In the genomic region with DNA sequence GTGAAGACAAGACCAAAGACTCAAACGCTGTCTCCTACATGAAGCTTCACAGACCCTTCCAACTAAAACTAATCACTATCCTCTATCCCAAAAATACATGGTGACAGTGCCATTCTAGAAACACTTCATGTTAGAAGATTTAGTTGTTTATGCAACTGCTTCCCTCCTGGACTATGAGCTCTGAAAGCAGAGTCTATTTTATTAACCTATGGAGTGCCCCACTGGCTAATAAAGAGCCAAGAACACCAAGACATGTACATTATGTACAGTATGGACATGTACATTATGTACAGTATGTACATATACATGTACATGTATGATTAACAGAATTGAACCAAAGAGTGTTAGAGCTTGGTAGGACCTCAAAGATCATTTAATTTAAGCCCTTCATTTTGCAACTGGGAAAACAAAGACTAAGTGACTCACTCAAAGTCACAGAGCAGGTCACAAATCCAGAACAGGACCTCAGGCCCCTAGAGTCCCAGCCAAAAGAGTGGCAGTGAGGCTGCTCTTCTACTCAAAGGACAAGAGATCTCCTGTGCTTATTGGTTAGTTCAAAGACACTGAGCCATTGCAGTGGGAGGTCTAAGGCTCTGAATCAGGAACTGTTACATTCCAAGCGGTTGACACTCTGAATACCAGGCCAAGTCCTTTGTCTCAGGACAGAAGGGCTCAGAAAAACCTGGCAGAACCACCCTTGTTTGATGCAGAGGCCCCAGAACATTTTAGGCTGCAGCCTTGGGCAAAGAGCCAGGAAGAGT, we compare ENCODE assay signal across 12 cellular contexts.
DNase-seq lines count a peak whose midpoint lies in the region; ATAC-seq and TF ChIP-seq lines count a peak whose summit lies in the region.
"Had no signal": no experiment of that assay in that cellular context is flagged by ENCODE, and none has a peak within 500 bp of the region (broad histone marks: within the 10 kb centered on the region; RNA-seq: fewer than 3 reads in every experiment).

No MANE protein-coding gene starts in this region.

- no peaks in the 10 kb centered on the region for H3K27me3 Mint-ChIP-seq in osteocyte (ENCODE audit: unreplicated experiment)
- H3K27me3 Mint-ChIP-seq in endothelial cell (ENCODE audit: unreplicated experiment): peaks cover 2% of the 10 kb centered on the region
- H3K27me3 Mint-ChIP-seq: central memory CD8-positive, alpha-beta T cell; stimulated activated naive CD8-positive, alpha-beta T cell treated with anti-CD3 and anti-CD28 coated beads, Interleukin-15, Interleukin-2, amounts not matched to agents 100 ng/mL and 50 ng/mL, for 24 hours had no signal

- H3K4me1 ChIP-seq in foreskin keratinocyte: no peaks in the 10 kb centered on the region
- peaks cover 0 to 6% (median 0%) of the 10 kb centered on the region in 4 donors for H3K4me1 ChIP-seq in upper lobe of left lung

- no peak for TF ChIP-seq CTCF in foreskin keratinocyte (conservative IDR thresholded peaks at IDR 0.05)
- no peak for TF ChIP-seq CTCF in osteocyte (IDR thresholded peaks at IDR 0.05)
- no peak for TF ChIP-seq CTCF in endothelial cell (IDR thresholded peaks at IDR 0.05; ENCODE audit: unreplicated experiment)
- TF ChIP-seq CTCF in upper lobe of left lung (IDR thresholded peaks at IDR 0.05): no peak

- H3K4me1 Mint-ChIP-seq in osteocyte (ENCODE audit: unreplicated experiment) (peaks cover 10% of the 10 kb centered on the region), endothelial cell (ENCODE audit: unreplicated experiment) (peaks cover 2% of the 10 kb centered on the region)

- H3K36me3 Mint-ChIP-seq in osteocyte (ENCODE audit: unreplicated experiment): peaks cover 2% of the 10 kb centered on the region
- no peaks in the 10 kb centered on the region for H3K36me3 Mint-ChIP-seq in endothelial cell (ENCODE audit: low read depth, unreplicated experiment)

- no peak overlapping the region for H3K4me3 Mint-ChIP-seq in osteocyte (ENCODE audit: unreplicated experiment)
- H3K4me3 Mint-ChIP-seq in endothelial cell (ENCODE audit: unreplicated experiment): no peak overlapping the region
- H3K4me3 Mint-ChIP-seq: central memory CD8-positive, alpha-beta T cell; stimulated activated naive CD8-positive, alpha-beta T cell treated with anti-CD3 and anti-CD28 coated beads, Interleukin-15, Interleukin-2, amounts not matched to agents 100 ng/mL and 50 ng/mL, for 24 hours had no signal

- H3K9me3 Mint-ChIP-seq in osteocyte (ENCODE audit: unreplicated experiment) (no peaks in the 10 kb centered on the region), endothelial cell (ENCODE audit: unreplicated experiment) (no peaks in the 10 kb centered on the region)
- H3K9me3 Mint-ChIP-seq: central memory CD8-positive, alpha-beta T cell; stimulated activated naive CD8-positive, alpha-beta T cell treated with anti-CD3 and anti-CD28 coated beads, Interleukin-15, Interleukin-2, amounts not matched to agents 100 ng/mL and 50 ng/mL, for 24 hours had no signal

- no peaks in the 10 kb centered on the region for H3K36me3 ChIP-seq in upper lobe of left lung

- no peaks in the 10 kb centered on the region for H3K9me3 ChIP-seq in upper lobe of left lung

- peak; percentile 89 for ATAC-seq in SK-N-SH treated with all-trans-retinoic acid at 6 μM for 48 hours
- ATAC-seq in foreskin keratinocyte: peak; percentile 75
- no peak for ATAC-seq in GM19324 (IDR thresholded peaks at IDR 0.05; ENCODE audit: low FRiP score, unreplicated experiment)
- no peak for ATAC-seq in GM21526 (IDR thresholded peaks at IDR 0.05; ENCODE audit: low FRiP score, unreplicated experiment)
- ATAC-seq in upper lobe of left lung (ENCODE audit: low FRiP score in 2 of 2): no peak

- peak; percentile 80 for DNase-seq in ELR (ENCODE audit: low read depth)
- DNase-seq in foreskin keratinocyte: peak; percentile 59 to 89
- no peak for DNase-seq in osteocyte (ENCODE audit: extremely low spot score, unreplicated experiment)
- no peak for DNase-seq in endothelial cell (ENCODE audit: low spot score)
- DNase-seq in upper lobe of left lung: no peak
- DNase-seq: activated CD4-positive, alpha-beta T cell treated with anti-CD3 and anti-CD28 coated beads for 1 hour; NCI-H2107 had no signal

- no peak for TF ChIP-seq POLR2A in upper lobe of left lung (IDR thresholded peaks at IDR 0.05)

- no peak for TF ChIP-seq EP300 in upper lobe of left lung (IDR thresholded peaks at IDR 0.05)

- WGBS in upper lobe of left lung, 2 donors: 83 to 85% methylated on average over 2 of the region's 2 CpGs

- H3K27ac Mint-ChIP-seq in osteocyte (ENCODE audit: unreplicated experiment): peak overlapping the region; percentile 9
- H3K27ac Mint-ChIP-seq in endothelial cell (ENCODE audit: unreplicated experiment): no peak overlapping the region
- H3K27ac Mint-ChIP-seq: stimulated activated naive CD8-positive, alpha-beta T cell treated with anti-CD3 and anti-CD28 coated beads, Interleukin-15, Interleukin-2, amounts not matched to agents 100 ng/mL and 50 ng/mL, for 24 hours had no signal

- H3K27ac ChIP-seq in foreskin keratinocyte (no peak overlapping the region), upper lobe of left lung (no peak overlapping the region)

- H3K4me3 ChIP-seq in upper lobe of left lung: no peak overlapping the region

- H3K27me3 ChIP-seq in foreskin keratinocyte: no peaks in the 10 kb centered on the region
- no peaks in the 10 kb centered on the region for H3K27me3 ChIP-seq in upper lobe of left lung

TF ChIP-seq in SK-N-SH treated with all-trans-retinoic acid at 6 μM for 48 hours, 23 proteins besides CTCF, POLR2A, EP300 and RAD21 (continues in another document):
- TF ChIP-seq GLIS3 (CRISPR knock-in tag; IDR thresholded peaks at IDR 0.05) (no peak), ZNF8 (CRISPR knock-in tag; IDR thresholded peaks at IDR 0.05) (no peak), POU6F1 (CRISPR knock-in tag; IDR thresholded peaks at IDR 0.05; ENCODE audit: borderline replicate concordance, low read depth) (no peak), ZC3H10 (CRISPR knock-in tag; IDR thresholded peaks at IDR 0.05) (no peak), CSRNP3 (CRISPR knock-in tag; IDR thresholded peaks at IDR 0.05) (no peak), SNAI2 (CRISPR knock-in tag; IDR thresholded peaks at IDR 0.05) (no peak), CSDC2 (CRISPR knock-in tag; IDR thresholded peaks at IDR 0.05) (no peak), ESRRG (CRISPR knock-in tag; IDR thresholded peaks at IDR 0.05) (no peak), ZNF565 (CRISPR knock-in tag; conservative IDR thresholded peaks at IDR 0.05; ENCODE audit: low read depth) (no peak), OSR1 (CRISPR knock-in tag; IDR thresholded peaks at IDR 0.05) (no peak), PATZ1 (CRISPR knock-in tag; IDR thresholded peaks at IDR 0.05; ENCODE audit: borderline replicate concordance) (no peak), ISL1 (CRISPR knock-in tag; IDR thresholded peaks at IDR 0.05) (no peak)
- TF ChIP-seq, protein P1, sequence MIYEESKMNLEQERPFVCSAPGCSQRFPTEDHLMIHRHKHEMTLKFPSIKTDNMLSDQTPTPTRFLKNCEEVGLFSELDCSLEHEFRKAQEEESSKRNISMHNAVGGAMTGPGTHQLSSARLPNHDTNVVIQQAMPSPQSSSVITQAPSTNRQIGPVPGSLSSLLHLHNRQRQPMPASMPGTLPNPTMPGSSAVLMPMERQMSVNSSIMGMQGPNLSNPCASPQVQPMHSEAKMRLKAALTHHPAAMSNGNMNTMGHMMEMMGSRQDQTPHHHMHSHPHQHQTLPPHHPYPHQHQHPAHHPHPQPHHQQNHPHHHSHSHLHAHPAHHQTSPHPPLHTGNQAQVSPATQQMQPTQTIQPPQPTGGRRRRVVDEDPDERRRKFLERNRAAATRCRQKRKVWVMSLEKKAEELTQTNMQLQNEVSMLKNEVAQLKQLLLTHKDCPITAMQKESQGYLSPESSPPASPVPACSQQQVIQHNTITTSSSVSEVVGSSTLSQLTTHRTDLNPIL (CRISPR knock-in tag; IDR thresholded peaks at IDR 0.05; ENCODE audit: low read depth): no peak

Comparison
In these comparisons a context has a peak if more than half of its experiments do, and no peak if none do; other contexts are left out.
1. DNase-seq: peak in ELR (single experiment) and foreskin keratinocyte (2 of 2); none in osteocyte (single experiment), endothelial cell (single experiment) and upper lobe of left lung (0 of 2).
2. ATAC-seq: peak in SK-N-SH treated with all-trans-retinoic acid at 6 μM for 48 hours (single experiment) and foreskin keratinocyte (single experiment); none in GM19324 (single experiment), GM21526 (single experiment) and upper lobe of left lung (0 of 2).